8 cellular contexts compared by ENCODE assay signal in genomic region chr9:4662108-4662988, GRCh38. TPM values are rescaled to one million over a fixed set of nuclear protein-coding genes. Genes with fewer than 3 reads are reported as not detected.
DNase-seq lines count a peak whose midpoint lies in the region; ATAC-seq and TF ChIP-seq lines count a peak whose summit lies in the region.

PLPP6 (plus strand) TSS chr9:4662294; CDS start chr9:4662376, 82 bp downstream.

- H3K9me3 Mint-ChIP-seq in activated naive CD4-positive, alpha-beta T cell treated with anti-CD3 and anti-CD28 coated beads, Interleukin-2, amount 50 U/mL, for 72 hours, result peaks cover 0 to 4% of the 10 kb centered on the region in 2 donors

- H3K27me3 ChIP-seq in MM.1S (replicated peaks; ENCODE audit: insufficient read depth, low read length), result no peaks in the 10 kb centered on the region
- H3K27me3 ChIP-seq in tibial artery, result no peaks in the 10 kb centered on the region

- in situ Hi-C loops in SK-MEL-5 (cut with HindIII; ENCODE audit: low pct_unique_long_range_greater_than_20kb, low sequenced_read_pairs), result no loop called here

- no peaks in the 10 kb centered on the region for H3K9me2 ChIP-seq in MM.1S (replicated peaks; ENCODE audit: insufficient read depth, low read length)

- H3K9ac ChIP-seq in MM.1S (ENCODE audit: low read length), result peak within 1 kb of the TSS; percentile 61

- peak within 1 kb of the TSS; percentile 55; the same call in 1 of the 2 replicates for H3K27ac ChIP-seq in MM.1S (ENCODE audit: low read length)
- H3K27ac ChIP-seq in tibial artery, result peak within 1 kb of the TSS; percentile 81 to 89

- peak; percentile 82 for DNase-seq in GM10248 (ENCODE audit: extremely low spot score)
- DNase-seq in HCEC 1CT, result peak; percentile 84
- DNase-seq in MM.1S, result peak; percentile 76
- DNase-seq in SK-MEL-5 (ENCODE audit: low read depth, low spot score), result peak; percentile 85
- DNase-seq in activated naive CD4-positive, alpha-beta T cell treated with anti-CD3 and anti-CD28 coated beads, Interleukin-2, amount 50 U/mL, for 72 hours (ENCODE audit: low spot score in 2 of 2), result peak; percentile 74 to 83
- peak; percentile 89 for DNase-seq in glomerular visceral epithelial cell (ENCODE audit: extremely low spot score)
- DNase-seq in omental fat pad (ENCODE audit: low spot score), result peak; percentile 61
- DNase-seq in tibial artery, result peak; percentile 92 to 94

- H4K20me1 ChIP-seq in MM.1S (ENCODE audit: insufficient read depth, low read length), result no peaks in the 10 kb centered on the region

- POLR2A ChIA-PET in GM10248 (lab: Yijun Ruan, JAX), result interaction anchor here (1.2 kb wide), 1 partner anchor 17 kb away, joined by 3 read pairs; the partner anchor contains the start of gene CDC37L1

- intact Hi-C loops in tibial artery (cut with DNase I; ENCODE audit: low total_unique reads), result loop anchor here (5.0 to 10.0 kb wide), 3 partner anchors 80 to 782 kb away; partner anchors contain the start of gene AK3

- peak within 1 kb of the TSS; percentile 89 for H3K4me2 ChIP-seq in MM.1S (ENCODE audit: low read depth, low read length)

- no peaks in the 10 kb centered on the region for H3K79me2 ChIP-seq in MM.1S (ENCODE audit: low read length)

- peaks cover 8 to 14% of the 10 kb centered on the region in 2 donors for H3K36me3 Mint-ChIP-seq in activated naive CD4-positive, alpha-beta T cell treated with anti-CD3 and anti-CD28 coated beads, Interleukin-2, amount 50 U/mL, for 72 hours

- H3F3A ChIP-seq in MM.1S (ENCODE audit: insufficient read depth, low read length), result peaks cover 16% of the 10 kb centered on the region

- H3K27ac Mint-ChIP-seq in activated naive CD4-positive, alpha-beta T cell treated with anti-CD3 and anti-CD28 coated beads, Interleukin-2, amount 50 U/mL, for 72 hours, result peak within 1 kb of the TSS; percentile 80 to 92

- H2AFZ ChIP-seq in MM.1S (ENCODE audit: low read length), result peak within 1 kb of the TSS; percentile 42

- TF ChIP-seq CTCF in GM10248 (IDR thresholded peaks at IDR 0.05; ENCODE audit: control extremely low read depth, extremely low read depth, low read depth, missing control alignments) (peak; percentile 67), MM.1S (IDR thresholded peaks at IDR 0.05; ENCODE audit: low read length) (peak; percentile 57), omental fat pad (IDR thresholded peaks at IDR 0.05) (no peak), tibial artery (IDR thresholded peaks at IDR 0.05) (peak; percentile 58)

- H3K4me1 ChIP-seq in MM.1S (ENCODE audit: low read length) (peaks cover 24% of the 10 kb centered on the region), tibial artery (peaks cover 0 to 47% (median 28%) of the 10 kb centered on the region in 4 donors)

- CTCF ChIA-PET in GM10248 (lab: Yijun Ruan, JAX), result interaction anchor here (0.7 to 2.3 kb wide), 7 partner anchors 10 to 173 kb away, joined by 3 to 7 read pairs (median 4); partner anchors contain the start of gene CDC37L1

- peak; percentile 81 to 93 for ATAC-seq in activated naive CD4-positive, alpha-beta T cell treated with anti-CD3 and anti-CD28 coated beads, Interleukin-2, amount 50 U/mL, for 72 hours
- peak; percentile 93 for ATAC-seq in omental fat pad (ENCODE audit: low FRiP score)

- H3K9me3 ChIP-seq in MM.1S (replicated peaks; ENCODE audit: insufficient read depth, low read length), result no peaks in the 10 kb centered on the region
- no peaks in the 10 kb centered on the region for H3K9me3 ChIP-seq in tibial artery

- H3K36me3 ChIP-seq in MM.1S (replicated peaks; ENCODE audit: insufficient read depth, low read length) (no peaks in the 10 kb centered on the region), tibial artery (no peaks in the 10 kb centered on the region)

- H3K4me3 ChIP-seq in MM.1S (ENCODE audit: low read length), result peak within 1 kb of the TSS; percentile 70
- H3K4me3 ChIP-seq in tibial artery, result peak within 1 kb of the TSS; percentile 83 to 89

RNA-seq across cellular contexts. Expression of gene PLPP6, which starts in this region (rescaled TPM):
- 6.4 and 9.0 TPM in 2 replicates for total RNA-seq in SK-MEL-5 (2014; rRNA removed; shearing (Covaris generic))
- polyA plus RNA-seq in SK-MEL-5 (2015; cell fraction: cytosol; rRNA removed), result 7.4 and 8.9 TPM in 2 replicates
- polyA plus RNA-seq in SK-MEL-5 (2015; cell fraction: nucleus; rRNA removed), result 13.7 and 15.2 TPM in 2 replicates
- 1 to 10 TPM; 2.0 to 3.6 TPM for total RNA-seq in activated naive CD4-positive, alpha-beta T cell treated with anti-CD3 and anti-CD28 coated beads, Interleukin-2, amount 50 U/mL, for 72 hours
- total RNA-seq in omental fat pad, result 1 to 10 TPM; 3.4 to 6.0 (median 5.3) TPM

Comparison
In these comparisons a context has a peak if more than half of its experiments do, and no peak if none do; other contexts are left out.
1. Peak in every context shown above with its lines: DNase-seq, ATAC-seq, H3K4me3 ChIP-seq and H3K27ac ChIP-seq.
2. CTCF ChIP-seq: peak in GM10248 (single experiment), MM.1S (single experiment) and tibial artery (2 of 2); none in omental fat pad (0 of 3).